In the genomic region with DNA sequence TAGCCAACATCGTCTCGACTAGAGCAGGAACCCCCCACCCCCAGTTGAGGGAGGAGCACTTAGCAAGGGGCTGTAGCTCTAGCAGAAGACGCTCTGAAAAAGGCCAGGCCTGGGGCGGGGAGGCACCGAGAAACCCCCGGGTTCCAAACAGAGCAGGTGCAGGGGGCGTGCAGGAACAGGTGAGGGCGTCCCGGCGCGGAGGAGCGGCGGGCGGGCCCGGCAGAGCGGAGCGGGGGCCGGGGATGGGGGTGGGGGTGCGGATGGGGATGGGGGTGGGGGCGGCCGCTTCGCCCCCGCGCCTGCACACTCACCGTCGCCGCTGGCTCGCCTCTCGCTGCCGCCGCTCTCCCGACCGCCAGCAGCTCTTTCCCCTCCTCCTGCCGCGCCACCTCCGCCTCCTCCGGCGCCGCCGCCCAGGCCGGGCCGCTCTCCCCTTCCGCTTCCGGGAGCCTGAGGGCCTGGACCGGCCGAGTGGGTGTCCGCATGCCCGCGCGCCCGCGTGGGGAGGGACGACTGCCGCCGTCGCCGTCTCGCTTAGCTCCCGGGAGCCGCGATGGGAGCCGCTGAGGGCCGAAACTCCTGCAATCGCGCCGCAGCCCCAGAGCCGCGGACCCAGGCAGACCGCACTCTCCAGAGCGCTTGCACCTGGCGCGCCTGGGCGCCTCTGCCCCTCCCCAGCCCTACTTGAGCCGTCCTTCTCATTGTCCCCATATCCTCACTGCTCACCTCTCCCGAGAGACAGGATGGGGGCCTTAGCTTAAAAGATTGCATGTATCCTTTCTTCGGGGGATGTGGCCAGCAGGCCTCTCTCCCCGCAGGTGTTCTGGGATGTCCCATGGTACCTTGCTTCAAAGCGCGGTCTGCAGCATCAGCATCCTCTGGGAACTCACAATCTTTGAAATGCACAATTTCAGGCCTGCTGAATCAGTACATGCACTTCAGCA, we compare ENCODE assay signal across 8 cellular contexts. TPM values are rescaled to one million over a fixed set of nuclear protein-coding genes. Genes with fewer than 3 reads are reported as not detected.
A peak's percentile ranks its signal among the peaks of the same experiment; 100 is the strongest.
DNase-seq lines count a peak whose midpoint lies in the region; ATAC-seq and TF ChIP-seq lines count a peak whose summit lies in the region.

A gene with protein sequence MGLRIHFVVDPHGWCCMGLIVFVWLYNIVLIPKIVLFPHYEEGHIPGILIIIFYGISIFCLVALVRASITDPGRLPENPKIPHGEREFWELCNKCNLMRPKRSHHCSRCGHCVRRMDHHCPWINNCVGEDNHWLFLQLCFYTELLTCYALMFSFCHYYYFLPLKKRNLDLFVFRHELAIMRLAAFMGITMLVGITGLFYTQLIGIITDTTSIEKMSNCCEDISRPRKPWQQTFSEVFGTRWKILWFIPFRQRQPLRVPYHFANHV (minus strand): TSS at position 515 of the 944 bp plus-strand sequence. CDS start 19,092 bp downstream, outside the sequence.

- H3K27ac Mint-ChIP-seq in T-cell: peak within 1 kb of the TSS; percentile 74 to 88

- H2AFZ ChIP-seq in KMS-11 (ENCODE audit: low read depth): peak within 1 kb of the TSS; percentile 70

- H3K36me3 ChIP-seq in KMS-11 (ENCODE audit: insufficient read depth) (no peaks in the 10 kb centered on the region), rectal smooth muscle tissue (ENCODE audit: control insufficient read depth, insufficient read depth, low read length) (no peaks in the 10 kb centered on the region), vagina (peaks cover 0 to 8% of the 10 kb centered on the region in 2 donors)

- ATAC-seq in GM21737 (IDR thresholded peaks at IDR 0.05; ENCODE audit: unreplicated experiment): peak; percentile 77
- peak; percentile 76 to 88 (median 80) for ATAC-seq in T-cell (replicated peaks in 1 of 4)

- no peaks in the 10 kb centered on the region for H3K79me2 ChIP-seq in KMS-11 (ENCODE audit: insufficient read depth, low read depth)

- peaks cover 15% of the 10 kb centered on the region for H3K36me3 Mint-ChIP-seq in T-cell

- H3K4me3 Mint-ChIP-seq in T-cell: peak within 1 kb of the TSS; percentile 88 to 97 (median 94)

- H3K4me1 Mint-ChIP-seq in T-cell: peaks cover 32 to 41% (median 33%) of the 10 kb centered on the region in 3 donors

- no peak within 1 kb of the TSS for H3K27ac ChIP-seq in KMS-11
- no peak within 1 kb of the TSS for H3K27ac ChIP-seq in rectal smooth muscle tissue (ENCODE audit: low read depth, low read length)
- peak within 1 kb of the TSS; percentile 37 for H3K27ac ChIP-seq in vagina

- intact Hi-C loops in vagina (cut with DNase I): no loop called here

- no peak within 1 kb of the TSS for H3K4me3 ChIP-seq in KMS-11 (IDR thresholded peaks at IDR 0.05; ENCODE audit: insufficient read depth, low read depth, low read length)
- H3K4me3 ChIP-seq in rectal smooth muscle tissue (ENCODE audit: low read length): peak within 1 kb of the TSS; percentile 61
- H3K4me3 ChIP-seq in vagina: peak within 1 kb of the TSS; percentile 72 to 93

- H3K4me2 ChIP-seq in KMS-11: peak within 1 kb of the TSS; percentile 27

- H3K27me3 Mint-ChIP-seq in T-cell: peaks cover 0 to 2% of the 10 kb centered on the region in 2 donors

- H3K9me3 ChIP-seq in vagina: no peaks in the 10 kb centered on the region

- H3K9ac ChIP-seq in KMS-11: peak within 1 kb of the TSS; percentile 57; the same call in 1 of the 2 replicates
- peak within 1 kb of the TSS; percentile 57 for H3K9ac ChIP-seq in rectal smooth muscle tissue (ENCODE audit: low read length)

- TF ChIP-seq POLR2A in vagina (IDR thresholded peaks at IDR 0.05): no peak

- DNase-seq in GDM1 (lab: John Stamatoyannopoulos, UW) (peak; percentile 66), T-cell (peak in 33 of 34 experiments; percentile 10 to 57 (median 31)), anterior cingulate cortex (lab: John Stamatoyannopoulos, UW) (peak in 57 of 58 donors; percentile 6 to 87 (median 66)), hepatic stellate cell (ENCODE audit: low spot score) (peak; percentile 60), vagina (ENCODE audit: extremely low spot score in 2 of 2) (peak in 1 of 2 donors; percentile 81)

- POLR2A ChIA-PET in T-cell (lab: Charles Lee): interaction anchor here in 1 of 2 donors (0.7 kb wide), 1 partner anchor 610 kb away, joined by 3 read pairs; no protein-coding TSS in a partner anchor

- TF ChIP-seq CTCF in KMS-11 (conservative IDR thresholded peaks at IDR 0.05; ENCODE audit: low read depth, low read length) (no peak), vagina (IDR thresholded peaks at IDR 0.05) (no peak)

- CTCF ChIA-PET in T-cell (lab: Charles Lee): interaction anchor here (0.9 to 1.0 kb wide), 2 partner anchors 464 to 518 kb away, joined by 3 to 8 read pairs; no protein-coding TSS in a partner anchor

- H3K4me1 ChIP-seq in KMS-11 (ENCODE audit: low read depth, poor library complexity, severe bottlenecking) (no peaks in the 10 kb centered on the region), rectal smooth muscle tissue (ENCODE audit: control insufficient read depth, insufficient read depth, low read length) (no peaks in the 10 kb centered on the region), vagina (peaks cover 33% of the 10 kb centered on the region)

- H4K20me1 ChIP-seq in KMS-11 (ENCODE audit: insufficient read depth): no peaks in the 10 kb centered on the region

- H3K9me3 Mint-ChIP-seq in T-cell: no peaks in the 10 kb centered on the region

- no peaks in the 10 kb centered on the region for H3K27me3 ChIP-seq in KMS-11 (ENCODE audit: insufficient read depth, low read depth)
- no peaks in the 10 kb centered on the region for H3K27me3 ChIP-seq in rectal smooth muscle tissue (ENCODE audit: control insufficient read depth, insufficient read depth, low read length)
- H3K27me3 ChIP-seq in vagina: no peaks in the 10 kb centered on the region

RNA-seq across cellular contexts. Expression of the gene that starts here (rescaled TPM):
- total RNA-seq in T-cell: 1 to 10 TPM; 3.6 to 6.2 (median 4.9) TPM
- total RNA-seq in vagina: 10.3 TPM
